ENCODE assay signal across 3 cellular contexts in genomic region chr19:6606276-6607070, GRCh38. TPM values are rescaled to one million over a fixed set of nuclear protein-coding genes. Genes with fewer than 3 reads are reported as not detected.
"Had no signal": no experiment of that assay in that cellular context is flagged by ENCODE, and none has a peak within 500 bp of the region (broad histone marks: within the 10 kb centered on the region; RNA-seq: fewer than 3 reads in every experiment).

No MANE protein-coding gene starts in this region.

RNA-seq across cellular contexts. Expression of gene CD70, which starts 15.5 kb away (rescaled TPM):
- total RNA-seq: GM23248, HT-29, IMR-90 had no signal
- polyA plus RNA-seq: IMR-90 had no signal
